In genomic region chr12:131883521-131883900, GRCh38 we compare ENCODE assay signal across 29 cellular contexts. TPM values are rescaled to one million over a fixed set of nuclear protein-coding genes. Genes with fewer than 3 reads are reported as not detected.
DNase-seq lines count a peak whose midpoint lies in the region; ATAC-seq and TF ChIP-seq lines count a peak whose summit lies in the region.
"Had no signal": no experiment of that assay in that cellular context is flagged by ENCODE, and none has a peak within 500 bp of the region (broad histone marks: within the 10 kb centered on the region; RNA-seq: fewer than 3 reads in every experiment).

No MANE protein-coding gene starts in this region.

- no peak for TF ChIP-seq CTCF in left ventricle myocardium inferior (IDR thresholded peaks at IDR 0.05; ENCODE audit: borderline replicate concordance)
- TF ChIP-seq CTCF in RWPE1 (conservative IDR thresholded peaks at IDR 0.05; ENCODE audit: low read depth), result no peak
- TF ChIP-seq CTCF in gastroesophageal sphincter (IDR thresholded peaks at IDR 0.05), result no peak
- no peak for TF ChIP-seq CTCF in vagina (IDR thresholded peaks at IDR 0.05)

- H3K36me3 ChIP-seq in left ventricle myocardium inferior, result no peaks in the 10 kb centered on the region
- H3K36me3 ChIP-seq in gastroesophageal sphincter, result no peaks in the 10 kb centered on the region
- no peaks in the 10 kb centered on the region for H3K36me3 ChIP-seq in vagina
- H3K36me3 ChIP-seq in SJCRH30, result no peaks in the 10 kb centered on the region
- H3K36me3 ChIP-seq: prostate gland, sigmoid colon had no signal

- H3K9me3 ChIP-seq in left ventricle myocardium inferior (replicated peaks), result peaks cover 9% of the 10 kb centered on the region
- H3K9me3 ChIP-seq in gastroesophageal sphincter, result peaks cover 0 to 9% (median 0%) of the 10 kb centered on the region in 3 donors
- no peaks in the 10 kb centered on the region for H3K9me3 ChIP-seq in vagina
- peaks cover 4% of the 10 kb centered on the region; the same call in 1 of the 2 replicates for H3K9me3 ChIP-seq in SJCRH30 (replicated peaks)
- H3K9me3 ChIP-seq: prostate gland had no signal

- CTCF ChIA-PET in RWPE1 (lab: Yijun Ruan, JAX), result interaction anchor here (0.7 kb wide), 1 partner anchor 564 kb away, joined by 4 read pairs; no protein-coding TSS in a partner anchor

- WGBS in gastroesophageal sphincter (ENCODE audit: low coverage in 1 of 2), 2 donors, result 87% methylated on average over 4 of the region's 4 CpGs; no CpG with 5 or more reads in 1 of the 2 donors

- H3K27ac ChIP-seq in left ventricle myocardium inferior (replicated peaks) (no peak overlapping the region), RWPE1 (peak overlapping the region; percentile 35; the same call in 1 of the 2 replicates), gastroesophageal sphincter (no peak overlapping the region), vagina (peak overlapping the region; percentile 59), SJCRH30 (no peak overlapping the region)
- H3K27ac ChIP-seq: prostate gland, sigmoid colon had no signal

- ATAC-seq in Right ventricle myocardium superior (ENCODE audit: poor library complexity) (no peak), gastroesophageal sphincter (peak; percentile 19)
- ATAC-seq: activated T-helper 17 cell treated with anti-CD3 and anti-CD28 coated beads, Interleukin-2, amount 50 U/mL, for 72 hours; SK-N-SH treated with all-trans-retinoic acid at 6 μM for 48 hours; stimulated activated memory B cell treated with anti-CD40 and anti-IgM and Interleukin-4, amounts not matched to agents 10 μg/mL and 1 μg/mL and 100 μg/mL, for 72 hours; T-helper 17 cell had no signal

- H3K27me3 ChIP-seq in left ventricle myocardium inferior (ENCODE audit: low read depth), result no peaks in the 10 kb centered on the region
- H3K27me3 ChIP-seq in gastroesophageal sphincter, result peaks cover 13% of the 10 kb centered on the region
- H3K27me3 ChIP-seq in vagina, result no peaks in the 10 kb centered on the region
- no peaks in the 10 kb centered on the region for H3K27me3 ChIP-seq in SJCRH30
- H3K27me3 ChIP-seq: sigmoid colon had no signal

- POLR2A ChIA-PET in RWPE1 (lab: Yijun Ruan, JAX; ENCODE audit: low non-redundant PET), result no interaction called here

- TF ChIP-seq POLR2A in gastroesophageal sphincter (IDR thresholded peaks at IDR 0.05) (no peak), vagina (IDR thresholded peaks at IDR 0.05) (no peak)

- no peaks in the 10 kb centered on the region for H3K4me1 ChIP-seq in left ventricle myocardium inferior
- no peaks in the 10 kb centered on the region for H3K4me1 ChIP-seq in gastroesophageal sphincter
- peaks cover 8% of the 10 kb centered on the region for H3K4me1 ChIP-seq in vagina
- no peaks in the 10 kb centered on the region for H3K4me1 ChIP-seq in SJCRH30
- H3K4me1 ChIP-seq: prostate gland, sigmoid colon had no signal

- TF ChIP-seq EP300 in gastroesophageal sphincter (IDR thresholded peaks at IDR 0.05), result no peak

- DNase-seq in Right ventricle myocardium superior (peak; percentile 32), left ventricle myocardium inferior (no peak), RWPE1 (ENCODE audit: low spot score) (no peak), vagina (ENCODE audit: extremely low spot score in 2 of 2) (no peak), SJCRH30 (no peak), NCI-H774 (lab: John Stamatoyannopoulos, UW) (no peak)
- DNase-seq in activated T-cell treated with anti-CD3 and anti-CD28 coated beads, Interleukin-2, amount 50 U/mL, for 1 hour, result no peak
- DNase-seq: 8988T; activated CD4-positive, alpha-beta memory T cell treated with anti-CD3 and anti-CD28 coated beads, Interleukin-2, amount 10 ng/mL, durations not matched to agents 7 days and 5 days; activated CD4-positive, alpha-beta T cell treated with anti-CD3 and anti-CD28 coated beads for 1 hour; activated CD8-positive, alpha-beta memory T cell treated with anti-CD3 and anti-CD28 coated beads, Interleukin-2, amount 50 U/mL, for 48 hours; activated naive CD4-positive, alpha-beta T cell treated with anti-CD3 and anti-CD28 coated beads, Interleukin-2, amount 50 U/mL, for 16 hours; AML-193; amygdala; effector memory CD4-positive, alpha-beta T cell; GDM1; mesenchymal stem cell; NCI-H1092; NCI-H187; NCI-H524; NK-92 treated with Interleukin-12 subunit alpha and Interleukin-12 subunit beta, amount 100 ng/mL, for 24 hours; sigmoid colon; stimulated activated CD4-positive, alpha-beta T cell treated with anti-CD3 and anti-CD28 coated beads, Interleukin-4, amount 100 ng/mL, for 4 hours; T-helper 17 cell had no signal

- intact Hi-C loops in Right ventricle myocardium superior (cut with DNase I), result no loop called here
- intact Hi-C loops in left ventricle myocardium inferior (cut with micrococcal nuclease), result no loop called here
- intact Hi-C loops in vagina (cut with DNase I), result no loop called here

- H3K4me3 ChIP-seq in left ventricle myocardium inferior (no peak overlapping the region), gastroesophageal sphincter (no peak overlapping the region), vagina (no peak overlapping the region), SJCRH30 (no peak overlapping the region)
- H3K4me3 ChIP-seq: prostate gland, sigmoid colon had no signal

RNA-seq across cellular contexts. Expression of gene ULK1, which starts 10.9 kb away (rescaled TPM):
- total RNA-seq in Right ventricle myocardium superior (49.8 TPM), left ventricle myocardium inferior (57.4 TPM), gastroesophageal sphincter (10 to 100 TPM; 10.0 to 34.2 (median 21.8) TPM), vagina (33.1 TPM)
- total RNA-seq in SJCRH30 (2014; rRNA removed; shearing (Covaris generic)), result 7.2 and 7.6 TPM in 2 replicates

RNA-seq across cellular contexts. Expression of gene PUS1, which starts 45.6 kb away (rescaled TPM):
- 5.8 TPM for total RNA-seq in Right ventricle myocardium superior
- total RNA-seq in left ventricle myocardium inferior, result 7.7 TPM
- total RNA-seq in gastroesophageal sphincter, result 10 to 100 TPM in 2 of 4 donors, 1 to 10 TPM in 2; 7.2 to 28.2 (median 13.1) TPM
- 37.6 TPM for total RNA-seq in vagina
- 16.0 and 17.1 TPM in 2 replicates for total RNA-seq in SJCRH30 (2014; rRNA removed; shearing (Covaris generic))

RNA-seq across cellular contexts. Expression of gene MMP17, which starts 55.3 kb away (rescaled TPM):
- total RNA-seq in Right ventricle myocardium superior, result 1.3 TPM
- 0.77 TPM for total RNA-seq in left ventricle myocardium inferior
- total RNA-seq in gastroesophageal sphincter, result 1 to 10 TPM; 2.0 to 7.0 (median 4.5) TPM
- total RNA-seq in vagina, result 5.2 TPM
- total RNA-seq in SJCRH30 (2014; rRNA removed; shearing (Covaris generic)), result 0.68 and 2.3 TPM in 2 replicates

Comparison
In these comparisons a context has a peak if more than half of its experiments do, and no peak if none do; other contexts are left out.
1. H3K27ac ChIP-seq: peak in RWPE1 (single experiment) and vagina (single experiment); none in left ventricle myocardium inferior (single experiment), gastroesophageal sphincter (0 of 4) and SJCRH30 (single experiment).